ENCODE assay signal across 1 cellular context in the genomic region with DNA sequence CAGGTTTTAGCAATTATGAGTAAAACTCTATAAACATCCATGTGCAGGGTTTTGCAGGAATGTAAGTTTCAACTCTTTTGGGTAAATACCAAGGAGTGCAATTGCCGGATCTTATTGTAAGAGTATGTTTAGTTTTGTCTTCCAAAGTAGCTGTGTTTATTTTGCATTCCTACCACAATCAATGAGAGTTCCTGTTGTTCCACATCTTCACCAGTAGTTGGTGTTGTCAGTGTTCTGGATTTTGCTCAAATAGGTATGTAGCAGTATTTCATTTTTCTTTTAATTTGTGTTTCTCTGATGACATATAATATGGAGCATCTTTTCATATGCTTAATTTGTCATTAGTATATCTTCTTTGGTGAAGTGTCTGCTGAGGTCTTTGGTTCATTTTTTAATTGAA.
TF ChIP-seq lines count a peak whose summit lies in the region.

No MANE protein-coding gene starts in this region.

TF ChIP-seq in HCT116, 20 proteins besides CTCF, POLR2A, EP300 and RAD21 (continued from another document):
- TF ChIP-seq REST (IDR thresholded peaks at IDR 0.05; ENCODE audit: low read depth): no peak
- no peak for TF ChIP-seq FOSL1 (IDR thresholded peaks at IDR 0.05; ENCODE audit: low read depth)
- no peak for TF ChIP-seq CEBPB (IDR thresholded peaks at IDR 0.05; ENCODE audit: low read depth)
- no peak for TF ChIP-seq ATF3 (IDR thresholded peaks at IDR 0.05)
